In the genomic region with DNA sequence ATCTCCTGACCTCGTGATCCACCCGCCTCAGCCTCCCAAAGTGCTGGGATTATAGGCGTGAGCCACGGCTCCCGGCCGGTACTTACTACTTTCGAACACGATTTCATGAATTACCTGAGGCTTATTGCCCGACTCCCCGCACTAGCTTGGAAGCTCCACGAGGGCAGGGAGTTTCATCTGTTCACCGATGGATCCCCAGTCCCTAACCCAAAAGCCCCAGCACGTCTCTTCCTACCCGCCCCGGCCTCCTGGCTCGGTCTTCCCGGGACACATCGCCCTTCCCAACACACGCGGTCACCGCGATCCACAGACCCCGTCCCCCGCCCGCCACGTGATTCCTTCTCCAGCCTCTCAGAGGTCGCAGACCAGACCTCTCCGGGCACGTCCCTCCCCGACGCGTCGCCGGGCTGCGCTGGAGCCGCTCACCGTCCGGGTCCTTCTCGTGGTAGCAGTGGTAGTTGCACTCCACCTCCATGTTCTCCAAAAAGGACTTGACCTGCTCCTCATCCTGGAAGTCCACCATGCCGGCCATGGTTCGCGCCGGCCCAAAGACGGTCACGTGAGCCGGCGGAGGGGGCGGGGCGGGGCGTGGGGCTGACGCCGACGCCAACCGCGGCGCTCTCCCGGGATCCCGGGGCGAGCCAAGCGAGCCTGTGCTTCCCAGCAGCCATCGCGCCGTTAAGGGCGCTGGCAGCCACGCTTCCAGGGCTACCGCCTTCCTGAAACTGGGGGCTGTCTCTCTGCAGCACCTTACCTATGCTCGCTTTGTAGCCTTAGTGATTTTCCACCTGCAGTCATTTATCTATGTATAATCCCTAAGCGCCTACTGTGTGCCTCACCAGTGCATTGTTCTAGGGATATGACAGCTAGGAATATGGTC, we compare ENCODE assay signal across 1 cellular context.
A peak's percentile ranks its signal among the peaks of the same experiment; 100 is the strongest.
TF ChIP-seq lines count a peak whose summit lies in the region.

A gene (minus strand): TSS at position 553 of the 880 bp plus-strand sequence. CDS start 21 bp downstream, at position 532.

TF ChIP-seq in K562, 482 proteins besides CTCF, POLR2A, EP300 and RAD21 (continued from another document and continues in another):
- TF ChIP-seq, protein P1, sequence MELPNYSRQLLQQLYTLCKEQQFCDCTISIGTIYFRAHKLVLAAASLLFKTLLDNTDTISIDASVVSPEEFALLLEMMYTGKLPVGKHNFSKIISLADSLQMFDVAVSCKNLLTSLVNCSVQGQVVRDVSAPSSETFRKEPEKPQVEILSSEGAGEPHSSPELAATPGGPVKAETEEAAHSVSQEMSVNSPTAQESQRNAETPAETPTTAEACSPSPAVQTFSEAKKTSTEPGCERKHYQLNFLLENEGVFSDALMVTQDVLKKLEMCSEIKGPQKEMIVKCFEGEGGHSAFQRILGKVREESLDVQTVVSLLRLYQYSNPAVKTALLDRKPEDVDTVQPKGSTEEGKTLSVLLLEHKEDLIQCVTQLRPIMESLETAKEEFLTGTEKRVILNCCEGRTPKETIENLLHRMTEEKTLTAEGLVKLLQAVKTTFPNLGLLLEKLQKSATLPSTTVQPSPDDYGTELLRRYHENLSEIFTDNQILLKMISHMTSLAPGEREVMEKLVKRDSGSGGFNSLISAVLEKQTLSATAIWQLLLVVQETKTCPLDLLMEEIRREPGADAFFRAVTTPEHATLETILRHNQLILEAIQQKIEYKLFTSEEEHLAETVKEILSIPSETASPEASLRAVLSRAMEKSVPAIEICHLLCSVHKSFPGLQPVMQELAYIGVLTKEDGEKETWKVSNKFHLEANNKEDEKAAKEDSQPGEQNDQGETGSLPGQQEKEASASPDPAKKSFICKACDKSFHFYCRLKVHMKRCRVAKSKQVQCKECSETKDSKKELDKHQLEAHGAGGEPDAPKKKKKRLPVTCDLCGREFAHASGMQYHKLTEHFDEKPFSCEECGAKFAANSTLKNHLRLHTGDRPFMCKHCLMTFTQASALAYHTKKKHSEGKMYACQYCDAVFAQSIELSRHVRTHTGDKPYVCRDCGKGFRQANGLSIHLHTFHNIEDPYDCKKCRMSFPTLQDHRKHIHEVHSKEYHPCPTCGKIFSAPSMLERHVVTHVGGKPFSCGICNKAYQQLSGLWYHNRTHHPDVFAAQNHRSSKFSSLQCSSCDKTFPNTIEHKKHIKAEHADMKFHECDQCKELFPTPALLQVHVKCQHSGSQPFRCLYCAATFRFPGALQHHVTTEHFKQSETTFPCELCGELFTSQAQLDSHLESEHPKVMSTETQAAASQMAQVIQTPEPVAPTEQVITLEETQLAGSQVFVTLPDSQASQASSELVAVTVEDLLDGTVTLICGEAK (IDR thresholded peaks at IDR 0.05) = no peak
- TF ChIP-seq, protein P1 (CRISPR knock-in tag; IDR thresholded peaks at IDR 0.05) = 0 out of 2 replicates have a peak, but pooled peaks have one; percentile 43
- no peak for TF ChIP-seq MTF1 (CRISPR knock-in tag; IDR thresholded peaks at IDR 0.05; ENCODE audit: borderline replicate concordance)
- TF ChIP-seq, protein P2, sequence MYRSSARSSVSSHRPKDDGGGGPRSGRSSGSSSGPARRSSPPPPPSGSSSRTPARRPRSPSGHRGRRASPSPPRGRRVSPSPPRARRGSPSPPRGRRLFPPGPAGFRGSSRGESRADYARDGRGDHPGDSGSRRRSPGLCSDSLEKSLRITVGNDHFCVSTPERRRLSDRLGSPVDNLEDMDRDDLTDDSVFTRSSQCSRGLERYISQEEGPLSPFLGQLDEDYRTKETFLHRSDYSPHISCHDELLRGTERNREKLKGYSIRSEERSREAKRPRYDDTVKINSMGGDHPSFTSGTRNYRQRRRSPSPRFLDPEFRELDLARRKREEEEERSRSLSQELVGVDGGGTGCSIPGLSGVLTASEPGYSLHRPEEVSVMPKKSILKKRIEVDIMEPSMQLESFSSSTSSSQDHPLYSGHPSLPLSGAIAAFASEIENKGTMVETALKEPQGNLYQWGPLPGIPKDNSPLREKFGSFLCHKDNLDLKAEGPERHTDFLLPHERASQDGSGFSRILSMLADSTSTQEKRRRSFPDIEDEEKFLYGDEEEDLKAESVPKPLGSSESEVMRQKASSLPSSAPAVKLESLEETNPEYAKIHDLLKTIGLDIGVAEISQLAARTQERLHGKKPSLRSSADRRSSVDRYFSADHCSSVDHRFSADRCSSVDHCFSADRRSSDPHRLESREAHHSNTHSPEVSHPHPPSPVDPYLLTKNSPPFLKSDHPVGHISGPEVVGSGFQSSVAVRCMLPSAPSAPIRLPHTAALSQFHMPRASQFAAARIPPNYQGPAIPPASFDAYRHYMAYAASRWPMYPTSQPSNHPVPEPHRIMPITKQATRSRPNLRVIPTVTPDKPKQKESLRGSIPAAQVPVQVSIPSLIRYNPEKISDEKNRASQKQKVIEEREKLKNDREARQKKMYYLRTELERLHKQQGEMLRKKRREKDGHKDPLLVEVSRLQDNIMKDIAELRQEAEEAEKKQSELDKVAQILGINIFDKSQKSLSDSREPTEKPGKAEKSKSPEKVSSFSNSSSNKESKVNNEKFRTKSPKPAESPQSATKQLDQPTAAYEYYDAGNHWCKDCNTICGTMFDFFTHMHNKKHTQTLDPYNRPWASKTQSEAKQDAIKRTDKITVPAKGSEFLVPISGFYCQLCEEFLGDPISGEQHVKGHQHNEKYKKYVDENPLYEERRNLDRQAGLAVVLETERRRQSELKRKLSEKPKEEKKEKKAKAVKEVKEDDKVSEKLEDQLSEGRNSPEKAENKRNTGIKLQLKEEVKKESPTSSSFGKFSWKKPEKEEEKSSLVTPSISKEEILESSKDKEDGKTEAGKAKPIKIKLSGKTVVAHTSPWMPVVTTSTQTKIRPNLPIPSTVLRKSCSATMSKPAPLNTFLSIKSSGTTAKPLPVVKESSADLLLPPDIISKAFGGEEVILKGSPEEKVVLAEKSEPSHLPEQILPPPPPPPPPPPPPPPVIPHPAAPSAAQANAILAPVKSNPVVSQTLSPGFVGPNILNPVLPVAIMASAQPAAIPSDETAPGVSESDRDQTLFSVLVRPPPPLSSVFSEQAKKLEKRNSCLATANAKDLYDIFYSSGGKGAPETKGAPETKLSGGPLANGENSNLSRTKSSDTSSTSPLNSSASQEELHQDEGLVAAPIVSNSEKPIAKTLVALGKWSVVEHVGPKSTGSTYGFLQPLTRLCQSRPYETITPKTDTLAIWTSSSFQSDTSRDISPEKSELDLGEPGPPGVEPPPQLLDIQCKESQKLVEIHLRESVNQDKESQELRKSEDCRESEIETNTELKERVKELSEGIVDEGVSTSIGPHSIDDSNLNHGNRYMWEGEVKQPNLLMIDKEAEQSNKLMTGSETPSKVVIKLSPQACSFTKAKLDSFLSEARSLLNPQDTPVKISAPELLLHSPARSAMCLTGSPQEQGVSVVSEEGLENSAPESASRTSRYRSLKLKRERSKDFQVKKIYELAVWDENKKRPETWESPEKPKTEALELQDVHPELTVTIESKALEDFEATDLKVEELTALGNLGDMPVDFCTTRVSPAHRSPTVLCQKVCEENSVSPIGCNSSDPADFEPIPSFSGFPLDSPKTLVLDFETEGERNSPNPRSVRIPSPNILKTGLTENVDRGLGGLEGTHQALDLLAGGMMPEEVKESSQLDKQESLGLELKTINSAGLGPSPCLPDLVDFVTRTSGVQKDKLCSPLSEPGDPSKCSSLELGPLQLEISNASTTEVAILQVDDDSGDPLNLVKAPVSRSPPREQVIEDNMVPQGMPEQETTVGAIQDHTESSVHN (IDR thresholded peaks at IDR 0.05; ENCODE audit: borderline replicate concordance in 1 of 2, low read depth in 1 of 2) = no peak
- no peak; the same call in 1 of the 2 replicates for TF ChIP-seq MIER1 (IDR thresholded peaks at IDR 0.05; ENCODE audit: low read depth)
- no peak for TF ChIP-seq CBX8 (IDR thresholded peaks at IDR 0.05; ENCODE audit: borderline replicate concordance, extremely low read depth, low read depth, low read length, poor library complexity, severe bottlenecking)
- TF ChIP-seq, protein P3, sequence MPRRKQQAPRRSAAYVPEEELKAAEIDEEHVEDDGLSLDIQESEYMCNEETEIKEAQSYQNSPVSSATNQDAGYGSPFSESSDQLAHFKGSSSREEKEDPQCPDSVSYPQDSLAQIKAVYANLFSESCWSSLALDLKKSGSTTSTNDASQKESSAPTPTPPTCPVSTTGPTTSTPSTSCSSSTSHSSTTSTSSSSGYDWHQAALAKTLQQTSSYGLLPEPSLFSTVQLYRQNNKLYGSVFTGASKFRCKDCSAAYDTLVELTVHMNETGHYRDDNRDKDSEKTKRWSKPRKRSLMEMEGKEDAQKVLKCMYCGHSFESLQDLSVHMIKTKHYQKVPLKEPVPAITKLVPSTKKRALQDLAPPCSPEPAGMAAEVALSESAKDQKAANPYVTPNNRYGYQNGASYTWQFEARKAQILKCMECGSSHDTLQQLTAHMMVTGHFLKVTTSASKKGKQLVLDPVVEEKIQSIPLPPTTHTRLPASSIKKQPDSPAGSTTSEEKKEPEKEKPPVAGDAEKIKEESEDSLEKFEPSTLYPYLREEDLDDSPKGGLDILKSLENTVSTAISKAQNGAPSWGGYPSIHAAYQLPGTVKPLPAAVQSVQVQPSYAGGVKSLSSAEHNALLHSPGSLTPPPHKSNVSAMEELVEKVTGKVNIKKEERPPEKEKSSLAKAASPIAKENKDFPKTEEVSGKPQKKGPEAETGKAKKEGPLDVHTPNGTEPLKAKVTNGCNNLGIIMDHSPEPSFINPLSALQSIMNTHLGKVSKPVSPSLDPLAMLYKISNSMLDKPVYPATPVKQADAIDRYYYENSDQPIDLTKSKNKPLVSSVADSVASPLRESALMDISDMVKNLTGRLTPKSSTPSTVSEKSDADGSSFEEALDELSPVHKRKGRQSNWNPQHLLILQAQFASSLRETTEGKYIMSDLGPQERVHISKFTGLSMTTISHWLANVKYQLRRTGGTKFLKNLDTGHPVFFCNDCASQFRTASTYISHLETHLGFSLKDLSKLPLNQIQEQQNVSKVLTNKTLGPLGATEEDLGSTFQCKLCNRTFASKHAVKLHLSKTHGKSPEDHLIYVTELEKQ (CRISPR knock-in tag; IDR thresholded peaks at IDR 0.05) = 0 out of 2 replicates have a peak, but pooled peaks have one; percentile 33
- TF ChIP-seq, protein P4, sequence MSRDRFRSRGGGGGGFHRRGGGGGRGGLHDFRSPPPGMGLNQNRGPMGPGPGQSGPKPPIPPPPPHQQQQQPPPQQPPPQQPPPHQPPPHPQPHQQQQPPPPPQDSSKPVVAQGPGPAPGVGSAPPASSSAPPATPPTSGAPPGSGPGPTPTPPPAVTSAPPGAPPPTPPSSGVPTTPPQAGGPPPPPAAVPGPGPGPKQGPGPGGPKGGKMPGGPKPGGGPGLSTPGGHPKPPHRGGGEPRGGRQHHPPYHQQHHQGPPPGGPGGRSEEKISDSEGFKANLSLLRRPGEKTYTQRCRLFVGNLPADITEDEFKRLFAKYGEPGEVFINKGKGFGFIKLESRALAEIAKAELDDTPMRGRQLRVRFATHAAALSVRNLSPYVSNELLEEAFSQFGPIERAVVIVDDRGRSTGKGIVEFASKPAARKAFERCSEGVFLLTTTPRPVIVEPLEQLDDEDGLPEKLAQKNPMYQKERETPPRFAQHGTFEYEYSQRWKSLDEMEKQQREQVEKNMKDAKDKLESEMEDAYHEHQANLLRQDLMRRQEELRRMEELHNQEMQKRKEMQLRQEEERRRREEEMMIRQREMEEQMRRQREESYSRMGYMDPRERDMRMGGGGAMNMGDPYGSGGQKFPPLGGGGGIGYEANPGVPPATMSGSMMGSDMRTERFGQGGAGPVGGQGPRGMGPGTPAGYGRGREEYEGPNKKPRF (IDR thresholded peaks at IDR 0.05; ENCODE audit: low read depth, low read length) = no peak
- TF ChIP-seq ETV5 (CRISPR knock-in tag; IDR thresholded peaks at IDR 0.05; ENCODE audit: low read depth) = peak; percentile 75
- no peak; the same call in 1 of the 2 replicates for TF ChIP-seq ADNP (tag; IDR thresholded peaks at IDR 0.05)
- TF ChIP-seq PML (IDR thresholded peaks at IDR 0.05; ENCODE audit: low read length) = no peak; the same call in 1 of the 2 replicates
- TF ChIP-seq, protein P5, sequence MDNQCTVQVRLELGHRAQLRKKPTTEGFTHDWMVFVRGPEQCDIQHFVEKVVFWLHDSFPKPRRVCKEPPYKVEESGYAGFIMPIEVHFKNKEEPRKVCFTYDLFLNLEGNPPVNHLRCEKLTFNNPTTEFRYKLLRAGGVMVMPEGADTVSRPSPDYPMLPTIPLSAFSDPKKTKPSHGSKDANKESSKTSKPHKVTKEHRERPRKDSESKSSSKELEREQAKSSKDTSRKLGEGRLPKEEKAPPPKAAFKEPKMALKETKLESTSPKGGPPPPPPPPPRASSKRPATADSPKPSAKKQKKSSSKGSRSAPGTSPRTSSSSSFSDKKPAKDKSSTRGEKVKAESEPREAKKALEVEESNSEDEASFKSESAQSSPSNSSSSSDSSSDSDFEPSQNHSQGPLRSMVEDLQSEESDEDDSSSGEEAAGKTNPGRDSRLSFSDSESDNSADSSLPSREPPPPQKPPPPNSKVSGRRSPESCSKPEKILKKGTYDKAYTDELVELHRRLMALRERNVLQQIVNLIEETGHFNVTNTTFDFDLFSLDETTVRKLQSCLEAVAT (IDR thresholded peaks at IDR 0.05) = peak in 1 of 2 experiments; percentile 36; a peak in 1 of 4 replicates
- TF ChIP-seq ZNF23 (CRISPR knock-in tag; IDR thresholded peaks at IDR 0.05) = no peak
- no peak for TF ChIP-seq ZNF551 (CRISPR knock-in tag; IDR thresholded peaks at IDR 0.05)
- no peak for TF ChIP-seq ZNF133 (CRISPR knock-in tag; IDR thresholded peaks at IDR 0.05)
- no peak for TF ChIP-seq ZFPM2 (CRISPR knock-in tag; IDR thresholded peaks at IDR 0.05)
- TF ChIP-seq IFI16 (CRISPR knock-in tag; IDR thresholded peaks at IDR 0.05) = peak; percentile 63; the same call in 1 of the 2 replicates
- TF ChIP-seq BRCA1 (IDR thresholded peaks at IDR 0.05) = no peak
- TF ChIP-seq BRCA1 (CRISPR knock-in tag; IDR thresholded peaks at IDR 0.05) = no peak
- no peak for TF ChIP-seq DDX20 (tag; IDR thresholded peaks at IDR 0.05; ENCODE audit: low read depth)
- peak; percentile 52; the same call in 1 of the 2 replicates for TF ChIP-seq ZNF175 (CRISPR knock-in tag; IDR thresholded peaks at IDR 0.05; ENCODE audit: low read depth)
- peak; percentile 35 for TF ChIP-seq GATAD2A (IDR thresholded peaks at IDR 0.05)
- TF ChIP-seq TAF7 (tag; IDR thresholded peaks at IDR 0.05) = peak; percentile 79
- no peak; the same call in 1 of the 2 replicates for TF ChIP-seq SMARCA4 (IDR thresholded peaks at IDR 0.05)
- TF ChIP-seq CXXC5 (CRISPR knock-in tag; IDR thresholded peaks at IDR 0.05) = peak; percentile 90
